8 cellular contexts compared by ENCODE assay signal in genomic region chr1:53145942-53146708, GRCh38. TPM values are rescaled to one million over a fixed set of nuclear protein-coding genes. Genes with fewer than 3 reads are reported as not detected.
DNase-seq lines count a peak whose midpoint lies in the region; ATAC-seq, FAIRE-seq and TF ChIP-seq lines count a peak whose summit lies in the region.

No MANE protein-coding gene starts in this region.

- H3K4me1 Mint-ChIP-seq in endodermal cell, result peaks cover 35% of the 10 kb centered on the region

- H3K27ac Mint-ChIP-seq in endodermal cell, result peak overlapping the region; percentile 83

- peak in 1 of 2 experiments; percentile 2; a peak in 3 of 5 replicates for TF ChIP-seq RAD21 in A549 (conservative IDR thresholded peaks at IDR 0.05 in 1 of 2, IDR thresholded peaks at IDR 0.05 in 1 of 2)

- H3K4me3 ChIP-seq in A549 (peak overlapping the region; percentile 18; the same call in 1 of the 3 replicates), endodermal cell (ENCODE audit: low read length) (no peak overlapping the region), mucosa of rectum (ENCODE audit: low read length in 2 of 2) (no peak overlapping the region)

- POLR2A ChIA-PET in A549 (lab: Yijun Ruan, JAX) (interaction anchor here (0.5 to 0.6 kb wide), 2 partner anchors 25 to 133 kb away, joined by 3 read pairs; no protein-coding TSS in a partner anchor), HEK293T (lab: Yijun Ruan, JAX) (no interaction called here)

- H3K9ac ChIP-seq in endodermal cell (ENCODE audit: extremely low read depth, low read length, poor library complexity, severe bottlenecking) (no peak overlapping the region), mucosa of rectum (ENCODE audit: low read depth in 1 of 2, low read length in 2 of 2) (no peak overlapping the region)

- H3K27me3 ChIP-seq in endodermal cell (ENCODE audit: control insufficient read depth, insufficient read depth, low read length, poor library complexity, severe bottlenecking) (no peaks in the 10 kb centered on the region), mucosa of rectum (ENCODE audit: control insufficient read depth in 2 of 2, insufficient read depth in 2 of 2, low read length in 2 of 2) (no peaks in the 10 kb centered on the region)

- no peak for FAIRE-seq in A549 (lab: Jason Lieb, UNC)

- TF ChIP-seq EP300 in A549 (IDR thresholded peaks at IDR 0.05), result peak; percentile 13 to 55; a peak in 2 of 5 replicates

- peak overlapping the region; percentile 86 for H3K4me2 ChIP-seq in A549

- H3K27ac ChIP-seq in A549 (peak overlapping the region; percentile 94 to 96), endodermal cell (ENCODE audit: low read depth, low read length) (peak overlapping the region; percentile 20), mucosa of rectum (ENCODE audit: low read depth in 2 of 2, low read length in 2 of 2) (peak overlapping the region; percentile 37 to 41)

- 2% methylated on average over 13 of the region's 24 CpGs for WGBS in A549 (ENCODE audit: missing lambda C conversion rate)
- 81 to 83% methylated on average over 18 to 24 of the region's 24 CpGs for WGBS in endodermal cell (ENCODE audit: insufficient coverage in 1 of 2, insufficient read length in 1 of 2), 2 experiments

- CTCF ChIA-PET in A549 (lab: Yijun Ruan, JAX), result interaction anchor here (0.8 to 2.0 kb wide), 6 partner anchors 10 to 35 kb away, joined by 3 to 7 read pairs (median 3); no protein-coding TSS in a partner anchor
- CTCF ChIA-PET in HEK293T (lab: Yijun Ruan, JAX), result interaction anchor here (0.7 kb wide), 1 partner anchor 309 kb away, joined by 3 read pairs; no protein-coding TSS in a partner anchor

- no peaks in the 10 kb centered on the region for H3K36me3 Mint-ChIP-seq in endodermal cell (ENCODE audit: low read depth)

- DNase-seq in A549 (ENCODE audit: low read depth in 1 of 2, low spot score in 1 of 2) (peak; percentile 93 to 95), NCI-H2171 treated with DMSO at 0.1 percent for 48 hours (lab: John Stamatoyannopoulos, UW) (peak; percentile 85), endodermal cell (peak; percentile 60), HEK293T (ENCODE audit: extremely low spot score) (no peak)
- DNase-seq in stimulated activated CD4-positive, alpha-beta T cell treated with anti-CD3 and anti-CD28 coated beads, Interleukin-4, amount 100 ng/mL, for 24 hours, result no peak

- peak; percentile 16; the same call in 1 of the 2 replicates for TF ChIP-seq POLR2A in A549 (IDR thresholded peaks at IDR 0.05; ENCODE audit: low read length)

- H3K4me1 ChIP-seq in A549, result peaks cover 39% of the 10 kb centered on the region
- peaks cover 17% of the 10 kb centered on the region for H3K4me1 ChIP-seq in endodermal cell (ENCODE audit: control insufficient read depth, insufficient read depth, low read length)
- peaks cover 0 to 3% of the 10 kb centered on the region in 2 donors for H3K4me1 ChIP-seq in mucosa of rectum (ENCODE audit: control insufficient read depth in 2 of 2, insufficient read depth in 2 of 2, low read length in 2 of 2)

- no peaks in the 10 kb centered on the region for H3K9me3 ChIP-seq in A549
- H3K9me3 ChIP-seq in endodermal cell (ENCODE audit: control insufficient read depth, low read length), result no peaks in the 10 kb centered on the region
- no peaks in the 10 kb centered on the region for H3K9me3 ChIP-seq in mucosa of rectum (ENCODE audit: control insufficient read depth in 2 of 2, low read length in 2 of 2)

- no peak overlapping the region for H3K4me3 Mint-ChIP-seq in endodermal cell

- TF ChIP-seq CTCF in A549 (IDR thresholded peaks at IDR 0.05) (no peak), endodermal cell (conservative IDR thresholded peaks at IDR 0.05) (no peak)

- peak; percentile 91 to 96 for ATAC-seq in A549
- no peak for ATAC-seq in HG03159 (IDR thresholded peaks at IDR 0.05; ENCODE audit: unreplicated experiment)
- no peak for ATAC-seq in GM18517 (IDR thresholded peaks at IDR 0.05; ENCODE audit: unreplicated experiment)

- no peaks in the 10 kb centered on the region for H3K36me3 ChIP-seq in endodermal cell (ENCODE audit: control insufficient read depth, insufficient read depth, low read length)
- H3K36me3 ChIP-seq in mucosa of rectum (ENCODE audit: control insufficient read depth in 2 of 2, insufficient read depth in 2 of 2, low read length in 2 of 2), result no peaks in the 10 kb centered on the region

- peaks cover 4% of the 10 kb centered on the region for H3K27me3 Mint-ChIP-seq in endodermal cell (ENCODE audit: insufficient read depth)

- no peaks in the 10 kb centered on the region for H3K9me3 Mint-ChIP-seq in endodermal cell

TF ChIP-seq in A549, 52 proteins besides CTCF, POLR2A, EP300 and RAD21 (continues in another document):
- TF ChIP-seq JUNB (IDR thresholded peaks at IDR 0.05), result peak; percentile 45
- no peak for TF ChIP-seq TP53 (CRISPR knock-in tag; IDR thresholded peaks at IDR 0.05)
- TF ChIP-seq CEBPB (IDR thresholded peaks at IDR 0.05), result 0 out of 4 replicates have a peak, but pooled peaks of 1 of the 2 experiments have one; percentile 8
- TF ChIP-seq HOXB5 (CRISPR knock-in tag; IDR thresholded peaks at IDR 0.05), result 0 out of 2 replicates have a peak, but pooled peaks have one; percentile 50
- TF ChIP-seq ZC3H11A (IDR thresholded peaks at IDR 0.05), result no peak
- TF ChIP-seq CHD2 (IDR thresholded peaks at IDR 0.05; ENCODE audit: low read length, partially characterized antibody), result no peak
- TF ChIP-seq E2F6 (IDR thresholded peaks at IDR 0.05; ENCODE audit: borderline replicate concordance, low read depth), result no peak
- TF ChIP-seq TFCP2L1 (CRISPR knock-in tag; IDR thresholded peaks at IDR 0.05), result no peak
- no peak for TF ChIP-seq HES2 (IDR thresholded peaks at IDR 0.05)

TF ChIP-seq in HEK293T, 16 proteins besides CTCF, POLR2A, EP300 and RAD21:
- no peak for TF ChIP-seq NFRKB (IDR thresholded peaks at IDR 0.05)
- TF ChIP-seq FOXM1 (IDR thresholded peaks at IDR 0.05; ENCODE audit: borderline replicate concordance), result no peak
- no peak for TF ChIP-seq PKNOX1 (IDR thresholded peaks at IDR 0.05)
- TF ChIP-seq ARNT (IDR thresholded peaks at IDR 0.05), result no peak
- TF ChIP-seq FOXK2 (IDR thresholded peaks at IDR 0.05), result no peak
- no peak for TF ChIP-seq L3MBTL2 (conservative IDR thresholded peaks at IDR 0.05)
- no peak for TF ChIP-seq ELF4 (IDR thresholded peaks at IDR 0.05)
- TF ChIP-seq LEF1 (IDR thresholded peaks at IDR 0.05; ENCODE audit: borderline replicate concordance), result no peak
- TF ChIP-seq SP1 (IDR thresholded peaks at IDR 0.05), result no peak
- no peak for TF ChIP-seq ZNF384 (IDR thresholded peaks at IDR 0.05)
- no peak for TF ChIP-seq HDGF (IDR thresholded peaks at IDR 0.05; ENCODE audit: borderline replicate concordance)
- no peak for TF ChIP-seq CTBP1 (IDR thresholded peaks at IDR 0.05; ENCODE audit: borderline replicate concordance)
- TF ChIP-seq FOXA1 (IDR thresholded peaks at IDR 0.05), result no peak
- TF ChIP-seq SUZ12 (IDR thresholded peaks at IDR 0.05), result no peak
- TF ChIP-seq BHLHE40 (IDR thresholded peaks at IDR 0.05; ENCODE audit: borderline replicate concordance), result no peak
- no peak for TF ChIP-seq TARDBP (IDR thresholded peaks at IDR 0.05)
TF ChIP-seq in HEK293T: peak in this region for 0.

RNA-seq across cellular contexts. Expression of gene SLC1A7, which starts 3.7 kb away (rescaled TPM):
- polyA plus RNA-seq in A549 (2011; rRNA removed) (0.12 TPM in 2 replicates), A549 (2017; fragmentation: RNase III; extraction: RNeasy Plus Mini Kit Qiagen cat#74134 plus additional on column Dnase treatment) (0.03 to 0.07 TPM (median 0.04 TPM) in 3 replicates)
- polyA plus RNA-seq in A549 (2012; cell fraction: cytosol; rRNA removed), result 0.08 and 0.09 TPM in 2 replicates
- polyA plus RNA-seq in A549 (2012; cell fraction: nucleus; rRNA removed), result 0.24 and 0.25 TPM in 2 replicates
- polyA minus RNA-seq in A549 (2011; rRNA and poly(A)+ RNA removed), result 0.12 TPM in 1 of 2 replicates, not detected in the other
- 1 to 10 TPM; 1.7 to 2.3 TPM for total RNA-seq in endodermal cell
- polyA plus RNA-seq in endodermal cell (2013, experiment 1 of 2), result not detected
- polyA plus RNA-seq in endodermal cell (2013, experiment 2 of 2), result 0.12 TPM

RNA-seq across cellular contexts. Expression of gene CPT2, which starts 50.5 kb away (rescaled TPM):
- polyA plus RNA-seq in A549 (2011; rRNA removed) (8.4 and 10.0 TPM in 2 replicates), A549 (2017; fragmentation: RNase III; extraction: RNeasy Plus Mini Kit Qiagen cat#74134 plus additional on column Dnase treatment) (5.5 to 5.9 TPM (median 5.6 TPM) in 3 replicates)
- polyA plus RNA-seq in A549 (2012; cell fraction: cytosol; rRNA removed), result 6.3 and 7.7 TPM in 2 replicates
- polyA plus RNA-seq in A549 (2012; cell fraction: nucleus; rRNA removed), result 6.0 and 6.4 TPM in 2 replicates
- polyA minus RNA-seq in A549 (2011; rRNA and poly(A)+ RNA removed), result 8.7 and 9.1 TPM in 2 replicates
- 10 to 100 TPM; 28.7 to 31.3 TPM for total RNA-seq in endodermal cell
- polyA plus RNA-seq in endodermal cell (2013, experiment 1 of 2), result 18.8 TPM
- 19.3 TPM for polyA plus RNA-seq in endodermal cell (2013, experiment 2 of 2)

Comparison
In these comparisons a context has a peak if more than half of its experiments do, and no peak if none do; other contexts are left out.
1. ATAC-seq: peak in A549 (2 of 2); none in HG03159 (single experiment) and GM18517 (single experiment).
2. DNase-seq: peak in A549 (2 of 2), NCI-H2171 treated with DMSO at 0.1 percent for 48 hours (single experiment) and endodermal cell (single experiment); none in stimulated activated CD4-positive, alpha-beta T cell treated with anti-CD3 and anti-CD28 coated beads, Interleukin-4, amount 100 ng/mL, for 24 hours (single experiment) and HEK293T (single experiment).
3. H3K27ac ChIP-seq: peak in every context shown above with its lines; median percentile 95 in A549; 39 in mucosa of rectum; 20 in endodermal cell.